ENCODE assay signal across 8 cellular contexts in genomic region chr1:151945725-151946365, GRCh38. TPM values are rescaled to one million over a fixed set of nuclear protein-coding genes. Genes with fewer than 3 reads are reported as not detected.
A peak's percentile ranks its signal among the peaks of the same experiment; 100 is the strongest.
DNase-seq lines count a peak whose midpoint lies in the region; ATAC-seq, FAIRE-seq and TF ChIP-seq lines count a peak whose summit lies in the region.

No MANE protein-coding gene starts in this region.

- H3K27me3 ChIP-seq in MG63 (no peaks in the 10 kb centered on the region), kidney epithelial cell (ENCODE audit: control insufficient read depth, insufficient read depth, low read length) (no peaks in the 10 kb centered on the region)

- TF ChIP-seq CTCF in kidney epithelial cell (IDR thresholded peaks at IDR 0.05; ENCODE audit: insufficient read depth, low read length, poor library complexity, severe bottlenecking) (no peak), D721Med (IDR thresholded peaks at IDR 0.05; ENCODE audit: insufficient read depth, missing control alignments) (no peak)

- no peaks in the 10 kb centered on the region for H3K9me3 ChIP-seq in MG63

- H3K36me3 ChIP-seq in MG63 (no peaks in the 10 kb centered on the region), kidney epithelial cell (ENCODE audit: control insufficient read depth, insufficient read depth, low read length) (no peaks in the 10 kb centered on the region)

- FAIRE-seq in D721Med (lab: Jason Lieb, UNC) = no peak

- DNase-seq in EL = peak; percentile 96
- peak; percentile 94 for DNase-seq in MG63
- peak; percentile 23 for DNase-seq in UCSD-AML1 (lab: John Stamatoyannopoulos, UW; ENCODE audit: unreplicated experiment)
- DNase-seq in brain pericyte (ENCODE audit: low read depth, low spot score) = peak; percentile 46
- peak; percentile 92 for DNase-seq in kidney epithelial cell (ENCODE audit: low read depth)
- DNase-seq in stimulated activated CD4-positive, alpha-beta T cell treated with anti-CD3 and anti-CD28 coated beads, Interleukin-4, amount 100 ng/mL, for 1 hour = peak; percentile 50
- no peak for DNase-seq in D721Med (ENCODE audit: insufficient read length, low spot score)

- ATAC-seq in GM18909 (IDR thresholded peaks at IDR 0.05; ENCODE audit: poor library complexity, unreplicated experiment) = no peak

- H3K4me3 ChIP-seq in MG63 (no peak overlapping the region), kidney epithelial cell (ENCODE audit: low read depth, low read length) (no peak overlapping the region)

RNA-seq across cellular contexts. Expression of gene THEM4, which starts 36.5 kb away (rescaled TPM):
- total RNA-seq in MG63 (2014; rRNA removed; shearing (Covaris generic); ENCODE audit: low replicate concordance) = 22.9 and 30.2 TPM in 2 replicates
- 15.4 and 21.7 TPM in 2 replicates for total RNA-seq in kidney epithelial cell

RNA-seq across cellular contexts. Expression of gene S100A10, which starts 47.8 kb away (rescaled TPM):
- 213 and 271 TPM in 2 replicates for total RNA-seq in MG63 (2014; rRNA removed; shearing (Covaris generic); ENCODE audit: low replicate concordance)
- 207 and 230 TPM in 2 replicates for total RNA-seq in kidney epithelial cell
